8 cellular contexts compared by ENCODE assay signal in the genomic region with DNA sequence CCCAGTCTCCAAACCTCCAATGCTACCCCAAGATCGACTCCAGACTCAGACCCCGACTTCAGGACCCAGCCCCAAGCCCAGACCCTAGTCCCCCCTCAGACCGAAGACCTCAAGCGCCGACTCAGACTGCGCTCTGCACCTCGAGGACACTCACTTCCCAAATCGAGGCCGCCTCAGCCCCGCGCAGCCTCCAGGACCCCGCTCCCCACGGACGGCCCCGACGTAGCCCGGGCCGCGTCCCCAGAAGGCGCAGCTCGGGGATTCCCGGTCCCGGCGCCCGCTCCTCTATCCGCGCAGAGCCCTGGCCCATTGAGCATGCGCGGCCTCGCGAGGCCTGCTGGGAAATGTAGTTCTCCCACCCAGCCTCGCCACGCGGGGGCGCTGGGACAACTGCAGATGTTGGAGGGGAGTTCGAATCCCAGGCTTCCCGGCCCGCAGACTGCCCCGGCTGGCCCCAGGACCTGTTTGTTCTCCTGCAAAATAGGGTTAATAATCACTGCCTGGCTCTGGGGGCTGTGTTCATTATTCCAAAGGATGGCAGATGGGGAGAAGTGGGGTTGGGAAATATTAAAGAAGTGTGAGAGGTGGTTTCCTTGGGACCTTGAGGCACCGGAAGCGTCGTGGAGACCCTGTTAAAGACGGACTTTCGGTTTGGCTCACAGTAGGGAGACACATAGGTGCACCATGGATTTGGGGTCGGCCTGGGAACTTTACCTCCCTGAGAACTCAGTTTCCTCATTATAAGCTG. TPM values are rescaled to one million over a fixed set of nuclear protein-coding genes. Genes with fewer than 3 reads are reported as not detected.
A peak's percentile ranks its signal among the peaks of the same experiment; 100 is the strongest.
DNase-seq lines count a peak whose midpoint lies in the region; ATAC-seq and TF ChIP-seq lines count a peak whose summit lies in the region.

A gene with protein sequence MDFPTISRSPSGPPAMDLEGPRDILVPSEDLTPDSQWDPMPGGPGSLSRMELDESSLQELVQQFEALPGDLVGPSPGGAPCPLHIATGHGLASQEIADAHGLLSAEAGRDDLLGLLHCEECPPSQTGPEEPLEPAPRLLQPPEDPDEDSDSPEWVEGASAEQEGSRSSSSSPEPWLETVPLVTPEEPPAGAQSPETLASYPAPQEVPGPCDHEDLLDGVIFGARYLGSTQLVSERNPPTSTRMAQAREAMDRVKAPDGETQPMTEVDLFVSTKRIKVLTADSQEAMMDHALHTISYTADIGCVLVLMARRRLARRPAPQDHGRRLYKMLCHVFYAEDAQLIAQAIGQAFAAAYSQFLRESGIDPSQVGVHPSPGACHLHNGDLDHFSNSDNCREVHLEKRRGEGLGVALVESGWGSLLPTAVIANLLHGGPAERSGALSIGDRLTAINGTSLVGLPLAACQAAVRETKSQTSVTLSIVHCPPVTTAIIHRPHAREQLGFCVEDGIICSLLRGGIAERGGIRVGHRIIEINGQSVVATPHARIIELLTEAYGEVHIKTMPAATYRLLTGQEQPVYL (minus strand): TSS at position 311 of the 748 bp plus-strand sequence. CDS start 1,428 bp downstream, outside the sequence.

- 2 to 4% (median 3%) methylated on average over 41 to 45 of the region's 45 CpGs for whole genome bisulfite sequencing in adipose tissue, 3 donors
- WGBS in heart right ventricle, 2 donors, result 3 to 5% methylated on average over 45 of the region's 45 CpGs
- 5 to 14% methylated on average over 12 to 23 of the region's 45 CpGs for WGBS in upper lobe of left lung, 2 donors

- peak within 1 kb of the TSS; percentile 68 for H3K27ac ChIP-seq in adipose tissue (ENCODE audit: low read depth, low read length)
- H3K27ac ChIP-seq in heart right ventricle, result peak within 1 kb of the TSS; percentile 95 to 100 (median 97)
- peak within 1 kb of the TSS; percentile 91 to 99 (median 98) for H3K27ac ChIP-seq in upper lobe of left lung

- no peaks in the 10 kb centered on the region for H3K27me3 Mint-ChIP-seq in T-cell

- peaks cover 9% of the 10 kb centered on the region for H3K36me3 Mint-ChIP-seq in T-cell

- no peak for TF ChIP-seq EP300 in upper lobe of left lung (IDR thresholded peaks at IDR 0.05)

- H3K27me3 ChIP-seq in heart right ventricle, result no peaks in the 10 kb centered on the region
- H3K27me3 ChIP-seq in upper lobe of left lung, result no peaks in the 10 kb centered on the region

- H3K36me3 ChIP-seq in heart right ventricle (peaks cover 0 to 52% (median 32%) of the 10 kb centered on the region in 9 donors), upper lobe of left lung (peaks cover under 1 to 46% (median 30%) of the 10 kb centered on the region in 4 donors)

- TF ChIP-seq CTCF in heart right ventricle (IDR thresholded peaks at IDR 0.05), result peak; percentile 47 to 91 (median 83)
- TF ChIP-seq CTCF in upper lobe of left lung (IDR thresholded peaks at IDR 0.05), result peak; percentile 63 to 91 (median 78)

- CTCF ChIA-PET in T-cell (lab: Charles Lee), result interaction anchor here in 1 of 2 donors (0.6 to 2.0 kb wide), 5 partner anchors 37 to 1029 kb away, joined by 3 to 21 read pairs (median 6); no protein-coding TSS in a partner anchor

- H3K9me3 Mint-ChIP-seq in T-cell, result no peaks in the 10 kb centered on the region

- POLR2A ChIA-PET in T-cell (lab: Charles Lee), result interaction anchor here in 1 of 2 donors (0.6 kb wide), 1 partner anchor 1828 kb away, joined by 3 read pairs; no protein-coding TSS in a partner anchor

- H3K9me3 ChIP-seq in heart right ventricle, result no peaks in the 10 kb centered on the region
- no peaks in the 10 kb centered on the region for H3K9me3 ChIP-seq in upper lobe of left lung

- peaks cover 48 to 61% (median 55%) of the 10 kb centered on the region in 3 donors for H3K4me1 Mint-ChIP-seq in T-cell

- ATAC-seq in HG02623 (IDR thresholded peaks at IDR 0.05; ENCODE audit: unreplicated experiment), result peak; percentile 41
- ATAC-seq in T-cell (replicated peaks in 1 of 4), result peak; percentile 45 to 56 (median 54)
- peak; percentile 41 to 70 (median 58) for ATAC-seq in heart right ventricle
- ATAC-seq in upper lobe of left lung (ENCODE audit: low FRiP score in 2 of 2), result peak; percentile 76 to 86

- DNase-seq in GF-D8 (lab: John Stamatoyannopoulos, UW) (peak; percentile 77), NCI-H1436 (lab: John Stamatoyannopoulos, UW) (peak; percentile 91), T-cell (peak; percentile 79 to 98 (median 90)), heart right ventricle (peak; percentile 90 to 96), posterior vena cava (ENCODE audit: low spot score) (peak; percentile 98), upper lobe of left lung (peak; percentile 95 to 98)

- H3K4me3 Mint-ChIP-seq in T-cell, result peak within 1 kb of the TSS; percentile 97 to 98 (median 97)

- H3K4me3 ChIP-seq in heart right ventricle, result peak within 1 kb of the TSS; percentile 68 to 99 (median 91)
- H3K4me3 ChIP-seq in upper lobe of left lung, result peak within 1 kb of the TSS; percentile 80 to 97 (median 84)

- H3K27ac Mint-ChIP-seq in T-cell, result peak within 1 kb of the TSS; percentile 100

- TF ChIP-seq POLR2A in upper lobe of left lung (IDR thresholded peaks at IDR 0.05), result peak in 2 of 4 donors; percentile 80 to 88

- H3K4me1 ChIP-seq in heart right ventricle (peaks cover 3 to 48% (median 35%) of the 10 kb centered on the region in 9 donors), upper lobe of left lung (peaks cover 34 to 43% (median 38%) of the 10 kb centered on the region in 4 donors)

- intact Hi-C loops in heart right ventricle (cut with DNase I), result loop anchor here in 8 of 10 donors (2.0 to 10.0 kb wide), 8 partner anchors 61 to 226 kb away; a partner anchor contains a TSS
- intact Hi-C loops in posterior vena cava (cut with DNase I), result no loop called here

RNA-seq across cellular contexts. Expression of the gene that starts here (rescaled TPM):
- total RNA-seq in T-cell (10 to 100 TPM; 57.3 to 99.0 (median 78.2) TPM), heart right ventricle (10 to 100 TPM in 6 of 10 donors, 1 to 10 TPM in 4; 7.4 to 16.6 (median 10.7) TPM), posterior vena cava (10 to 100 TPM; 10.5 to 13.1 TPM), upper lobe of left lung (10 to 100 TPM; 13.4 to 92.2 (median 21.6) TPM)
- polyA plus RNA-seq in adipose tissue (10 to 100 TPM in 2 of 3 donors, 1 to 10 TPM in 1; 9.1 to 14.7 (median 10.3) TPM), heart right ventricle (10 to 100 TPM; 20.0 to 22.6 TPM)

Comparison
In these comparisons a context has a peak if more than half of its experiments do, and no peak if none do; other contexts are left out.
1. Peak in every context shown above with its lines: DNase-seq, ATAC-seq, H3K4me3 ChIP-seq and H3K27ac ChIP-seq.
2. intact Hi-C loops: an anchor here in heart right ventricle (2.0 to 10.0 kb wide); none called in posterior vena cava.